Comparison of ENCODE assay signal across 27 cellular contexts in genomic region chr7:156080046-156080445, GRCh38.
"Had no signal": no experiment of that assay in that cellular context is flagged by ENCODE, and none has a peak within 500 bp of the region (broad histone marks: within the 10 kb centered on the region; RNA-seq: fewer than 3 reads in every experiment).

No MANE protein-coding gene starts in this region.

- H3K36me3 ChIP-seq: brain microvascular endothelial cell, esophagus muscularis mucosa, gastroesophageal sphincter had no signal

- H3K36me3 Mint-ChIP-seq: activated CD4-positive, alpha-beta memory T cell treated with anti-CD3 and anti-CD28 coated beads for 36 hours; activated CD8-positive, alpha-beta memory T cell treated with anti-CD3 and anti-CD28 coated beads, Interleukin-2, amount 10 ng/mL, durations not matched to agents 7 days and 5 days; activated naive CD4-positive, alpha-beta T cell treated with anti-CD3 and anti-CD28 coated beads, Interleukin-2, amount 50 U/mL, for 24 hours; activated naive CD8-positive, alpha-beta T cell treated with anti-CD3 and anti-CD28 coated beads for 36 hours had no signal

- H3K4me3 ChIP-seq: esophagus muscularis mucosa, gastroesophageal sphincter had no signal

- H3K9me3 Mint-ChIP-seq: activated CD4-positive, alpha-beta memory T cell treated with anti-CD3 and anti-CD28 coated beads for 36 hours; activated CD4-positive, alpha-beta T cell treated with anti-CD3 and anti-CD28 coated beads, Interleukin-2, amount 10 ng/mL, durations not matched to agents 24 days and 14 days; activated naive CD4-positive, alpha-beta T cell treated with anti-CD3 and anti-CD28 coated beads for 36 hours; activated naive CD4-positive, alpha-beta T cell treated with anti-CD3 and anti-CD28 coated beads, Interleukin-2, amount 50 U/mL, for 24 hours; activated naive CD8-positive, alpha-beta T cell treated with anti-CD3 and anti-CD28 coated beads for 36 hours; activated naive CD8-positive, alpha-beta T cell treated with anti-CD3 and anti-CD28 coated beads, Interleukin-2, amount 50 U/mL, for 24 hours; activated T-helper 1 cell treated with anti-CD3 and anti-CD28 coated beads, Interleukin-12 subunit alpha, Interleukin-12 subunit beta, Interleukin-2, Interleukin-4 antibody, amounts not matched to agents 30 ng/mL and 10 ng/mL and 1 ng/mL, durations not matched to agents 14 hours and 24 hours and 36 hours; activated T-helper 2 cell treated with anti-CD3 and anti-CD28 coated beads, Interferon-gamma antibody, Interleukin-2, Interleukin-4, amounts not matched to agents 10 μg/mL and 5 μg/mL and 100 μg/mL, durations not matched to agents 14 hours and 24 hours and 36 hours; effector memory CD8-positive, alpha-beta T cell had no signal

- H3K27ac Mint-ChIP-seq: activated CD4-positive, alpha-beta memory T cell treated with anti-CD3 and anti-CD28 coated beads for 36 hours; activated CD4-positive, alpha-beta T cell treated with anti-CD3 and anti-CD28 coated beads for 36 hours; activated CD4-positive, alpha-beta T cell treated with anti-CD3 and anti-CD28 coated beads, Interleukin-2, amount 10 ng/mL, durations not matched to agents 24 days and 14 days; activated CD8-positive, alpha-beta memory T cell treated with anti-CD3 and anti-CD28 coated beads, Interleukin-2, amount 10 ng/mL, durations not matched to agents 7 days and 5 days; activated CD8-positive, alpha-beta T cell treated with anti-CD3 and anti-CD28 coated beads, Interleukin-2, amount 10 ng/mL, durations not matched to agents 7 days and 5 days; activated naive CD4-positive, alpha-beta T cell treated with anti-CD3 and anti-CD28 coated beads for 36 hours; activated naive CD4-positive, alpha-beta T cell treated with anti-CD3 and anti-CD28 coated beads, Interleukin-2, amount 50 U/mL, for 24 hours; activated naive CD8-positive, alpha-beta T cell treated with anti-CD3 and anti-CD28 coated beads for 36 hours; activated naive CD8-positive, alpha-beta T cell treated with anti-CD3 and anti-CD28 coated beads, Interleukin-2, amount 50 U/mL, for 24 hours; activated T-helper 1 cell treated with anti-CD3 and anti-CD28 coated beads, Interleukin-12 subunit alpha, Interleukin-12 subunit beta, Interleukin-2, Interleukin-4 antibody, amounts not matched to agents 30 ng/mL and 10 ng/mL and 1 ng/mL, durations not matched to agents 14 hours and 24 hours and 36 hours; activated T-helper 2 cell treated with anti-CD3 and anti-CD28 coated beads, Interferon-gamma antibody, Interleukin-2, Interleukin-4, amounts not matched to agents 10 μg/mL and 5 μg/mL and 100 μg/mL, durations not matched to agents 14 hours and 24 hours and 36 hours; effector memory CD8-positive, alpha-beta T cell had no signal

- DNase-seq: activated CD4-positive, alpha-beta memory T cell treated with anti-CD3 and anti-CD28 coated beads for 36 hours; activated CD4-positive, alpha-beta T cell treated with anti-CD3 and anti-CD28 coated beads for 36 hours; activated CD4-positive, alpha-beta T cell treated with anti-CD3 and anti-CD28 coated beads, Interleukin-2, amount 10 ng/mL, durations not matched to agents 24 days and 14 days; activated CD4-positive, CD25-positive, alpha-beta regulatory T cell; activated CD4-positive, CD25-positive, alpha-beta regulatory T cell treated with anti-CD3 and anti-CD28 coated beads, Interleukin-2, amount 50 U/mL, for 72 hours; activated CD8-positive, alpha-beta memory T cell treated with anti-CD3 and anti-CD28 coated beads, Interleukin-2, amount 10 ng/mL, durations not matched to agents 7 days and 5 days; activated CD8-positive, alpha-beta memory T cell treated with anti-CD3 and anti-CD28 coated beads, Interleukin-2, amount 50 U/mL, for 4 hours; activated CD8-positive, alpha-beta T cell treated with anti-CD3 and anti-CD28 coated beads, Interleukin-2, amount 10 ng/mL, durations not matched to agents 7 days and 5 days; activated effector memory CD4-positive, alpha-beta T cell treated with anti-CD3 and anti-CD28 coated beads, Interleukin-2, amount 50 U/mL, for 16 hours; activated naive CD4-positive, alpha-beta T cell treated with anti-CD3 and anti-CD28 coated beads for 36 hours; activated naive CD8-positive, alpha-beta T cell treated with anti-CD3 and anti-CD28 coated beads for 36 hours; activated naive CD8-positive, alpha-beta T cell treated with anti-CD3 and anti-CD28 coated beads, Interleukin-2, amount 50 U/mL, for 24 hours; activated T-cell treated with anti-CD3 and anti-CD28 coated beads, Interleukin-2, amount 50 U/mL, for 1 hour; activated T-cell treated with anti-CD3 and anti-CD28 coated beads, Interleukin-2, amount 50 U/mL, for 48 hours; brain microvascular endothelial cell; cortex of kidney; dermis blood vessel endothelial cell; effector CD4-positive, alpha-beta T cell; effector memory CD8-positive, alpha-beta T cell; erythroblast; foreskin keratinocyte; T-helper 2 cell had no signal

- H3K27me3 ChIP-seq: brain microvascular endothelial cell, esophagus muscularis mucosa, foreskin keratinocyte, gastroesophageal sphincter had no signal

- H3K4me1 Mint-ChIP-seq: activated CD4-positive, alpha-beta T cell treated with anti-CD3 and anti-CD28 coated beads for 36 hours; activated CD4-positive, alpha-beta T cell treated with anti-CD3 and anti-CD28 coated beads, Interleukin-2, amount 10 ng/mL, durations not matched to agents 24 days and 14 days; activated CD8-positive, alpha-beta memory T cell treated with anti-CD3 and anti-CD28 coated beads, Interleukin-2, amount 10 ng/mL, durations not matched to agents 7 days and 5 days; activated naive CD4-positive, alpha-beta T cell treated with anti-CD3 and anti-CD28 coated beads, Interleukin-2, amount 50 U/mL, for 24 hours; activated naive CD8-positive, alpha-beta T cell treated with anti-CD3 and anti-CD28 coated beads for 36 hours; activated naive CD8-positive, alpha-beta T cell treated with anti-CD3 and anti-CD28 coated beads, Interleukin-2, amount 50 U/mL, for 24 hours had no signal

- H3K27me3 Mint-ChIP-seq: activated CD4-positive, alpha-beta memory T cell treated with anti-CD3 and anti-CD28 coated beads for 36 hours; activated CD4-positive, alpha-beta T cell treated with anti-CD3 and anti-CD28 coated beads for 36 hours; activated CD4-positive, alpha-beta T cell treated with anti-CD3 and anti-CD28 coated beads, Interleukin-2, amount 10 ng/mL, durations not matched to agents 24 days and 14 days; activated CD8-positive, alpha-beta memory T cell treated with anti-CD3 and anti-CD28 coated beads, Interleukin-2, amount 10 ng/mL, durations not matched to agents 7 days and 5 days; activated naive CD4-positive, alpha-beta T cell treated with anti-CD3 and anti-CD28 coated beads, Interleukin-2, amount 50 U/mL, for 24 hours; activated naive CD8-positive, alpha-beta T cell treated with anti-CD3 and anti-CD28 coated beads for 36 hours; activated naive CD8-positive, alpha-beta T cell treated with anti-CD3 and anti-CD28 coated beads, Interleukin-2, amount 50 U/mL, for 24 hours had no signal

- H3K4me1 ChIP-seq: foreskin keratinocyte, gastroesophageal sphincter had no signal

- H3K27ac ChIP-seq: brain microvascular endothelial cell, esophagus muscularis mucosa, foreskin keratinocyte, gastroesophageal sphincter had no signal

- H3K4me3 Mint-ChIP-seq: activated CD4-positive, alpha-beta memory T cell treated with anti-CD3 and anti-CD28 coated beads for 36 hours; activated CD4-positive, alpha-beta T cell treated with anti-CD3 and anti-CD28 coated beads for 36 hours; activated CD4-positive, alpha-beta T cell treated with anti-CD3 and anti-CD28 coated beads, Interleukin-2, amount 10 ng/mL, durations not matched to agents 24 days and 14 days; activated CD8-positive, alpha-beta memory T cell treated with anti-CD3 and anti-CD28 coated beads, Interleukin-2, amount 10 ng/mL, durations not matched to agents 7 days and 5 days; activated CD8-positive, alpha-beta T cell treated with anti-CD3 and anti-CD28 coated beads, Interleukin-2, amount 10 ng/mL, durations not matched to agents 7 days and 5 days; activated naive CD4-positive, alpha-beta T cell treated with anti-CD3 and anti-CD28 coated beads for 36 hours; activated naive CD4-positive, alpha-beta T cell treated with anti-CD3 and anti-CD28 coated beads, Interleukin-2, amount 50 U/mL, for 24 hours; activated naive CD8-positive, alpha-beta T cell treated with anti-CD3 and anti-CD28 coated beads for 36 hours; activated naive CD8-positive, alpha-beta T cell treated with anti-CD3 and anti-CD28 coated beads, Interleukin-2, amount 50 U/mL, for 24 hours; activated T-helper 1 cell treated with anti-CD3 and anti-CD28 coated beads, Interleukin-12 subunit alpha, Interleukin-12 subunit beta, Interleukin-2, Interleukin-4 antibody, amounts not matched to agents 30 ng/mL and 10 ng/mL and 1 ng/mL, durations not matched to agents 14 hours and 24 hours and 36 hours; effector memory CD8-positive, alpha-beta T cell had no signal

- H3K9me3 ChIP-seq: esophagus muscularis mucosa, gastroesophageal sphincter had no signal
